In genomic region chr15:90342655-90343054, GRCh38 we compare ENCODE assay signal across 2 cellular contexts.
A peak's percentile ranks its signal among the peaks of the same experiment; 100 is the strongest.
TF ChIP-seq lines count a peak whose summit lies in the region.

No MANE protein-coding gene starts in this region.

TF ChIP-seq in liver, 16 proteins besides CTCF, POLR2A, EP300 and RAD21:
- no peak for TF ChIP-seq SP1 (IDR thresholded peaks at IDR 0.05)
- TF ChIP-seq NR2F2 (IDR thresholded peaks at IDR 0.05): peak; percentile 57

TF ChIP-seq in HepG2, 621 proteins besides CTCF, POLR2A, EP300 and RAD21:
- TF ChIP-seq ZZZ3 (CRISPR knock-in tag; IDR thresholded peaks at IDR 0.05; ENCODE audit: borderline replicate concordance) (no peak), CERS6 (CRISPR knock-in tag; IDR thresholded peaks at IDR 0.05) (no peak), HMGXB3 (CRISPR knock-in tag; IDR thresholded peaks at IDR 0.05; ENCODE audit: borderline replicate concordance) (no peak), ZNF512B (CRISPR knock-in tag; IDR thresholded peaks at IDR 0.05; ENCODE audit: borderline replicate concordance) (no peak), CBX1 (IDR thresholded peaks at IDR 0.05; ENCODE audit: low read depth) (no peak), ZNF740 (CRISPR knock-in tag; IDR thresholded peaks at IDR 0.05) (no peak), RFX3 (CRISPR knock-in tag; IDR thresholded peaks at IDR 0.05) (no peak), ZNF563 (CRISPR knock-in tag; IDR thresholded peaks at IDR 0.05) (no peak), ZNF713 (CRISPR knock-in tag; IDR thresholded peaks at IDR 0.05) (no peak), HOXA3 (CRISPR knock-in tag; IDR thresholded peaks at IDR 0.05) (no peak), MYPOP (CRISPR knock-in tag; IDR thresholded peaks at IDR 0.05) (no peak), ZSCAN22 (CRISPR knock-in tag; IDR thresholded peaks at IDR 0.05) (no peak), GLMP (CRISPR knock-in tag; IDR thresholded peaks at IDR 0.05; ENCODE audit: borderline replicate concordance) (no peak), NR2C2 (CRISPR knock-in tag; IDR thresholded peaks at IDR 0.05; ENCODE audit: borderline replicate concordance) (no peak), ZSCAN31 (CRISPR knock-in tag; IDR thresholded peaks at IDR 0.05; ENCODE audit: low read depth) (no peak)
TF ChIP-seq in HepG2: peak in this region for 0.
